Comparison of ENCODE assay signal across 5 cellular contexts in the genomic region with DNA sequence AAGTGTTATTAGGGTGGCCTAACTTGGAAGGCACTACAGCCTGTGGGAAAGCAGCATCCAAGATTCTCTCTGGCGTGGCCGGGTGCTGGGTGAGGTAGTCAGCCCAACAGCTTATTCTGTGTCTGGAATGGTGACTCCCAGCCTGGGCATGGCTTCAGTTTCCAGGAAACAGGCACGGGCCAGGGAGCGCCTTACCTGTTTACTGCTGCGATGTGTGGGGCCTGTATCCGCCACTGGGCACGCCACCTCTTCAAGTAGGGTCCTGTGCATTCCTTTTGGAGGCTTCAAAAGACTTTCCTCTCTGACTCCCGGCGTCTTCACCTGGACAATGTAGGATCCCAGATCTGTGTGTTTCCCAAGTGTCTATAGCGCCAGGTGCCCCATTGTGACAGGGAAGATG. TPM values are rescaled to one million over a fixed set of nuclear protein-coding genes. Genes with fewer than 3 reads are reported as not detected.
"Had no signal": no experiment of that assay in that cellular context is flagged by ENCODE, and none has a peak within 500 bp of the region (broad histone marks: within the 10 kb centered on the region; RNA-seq: fewer than 3 reads in every experiment).

No MANE protein-coding gene starts in this region.

RNA-seq across cellular contexts. Expression of gene TP53TG3D, which starts 10.5 kb away (rescaled TPM):
- total RNA-seq: GM23248, H7, HepG2, HFFc6 had no signal
- polyA plus RNA-seq: GM23248, HepG2, IgD-negative memory B cell had no signal
